Comparison of ENCODE assay signal across 7 cellular contexts in the genomic region with DNA sequence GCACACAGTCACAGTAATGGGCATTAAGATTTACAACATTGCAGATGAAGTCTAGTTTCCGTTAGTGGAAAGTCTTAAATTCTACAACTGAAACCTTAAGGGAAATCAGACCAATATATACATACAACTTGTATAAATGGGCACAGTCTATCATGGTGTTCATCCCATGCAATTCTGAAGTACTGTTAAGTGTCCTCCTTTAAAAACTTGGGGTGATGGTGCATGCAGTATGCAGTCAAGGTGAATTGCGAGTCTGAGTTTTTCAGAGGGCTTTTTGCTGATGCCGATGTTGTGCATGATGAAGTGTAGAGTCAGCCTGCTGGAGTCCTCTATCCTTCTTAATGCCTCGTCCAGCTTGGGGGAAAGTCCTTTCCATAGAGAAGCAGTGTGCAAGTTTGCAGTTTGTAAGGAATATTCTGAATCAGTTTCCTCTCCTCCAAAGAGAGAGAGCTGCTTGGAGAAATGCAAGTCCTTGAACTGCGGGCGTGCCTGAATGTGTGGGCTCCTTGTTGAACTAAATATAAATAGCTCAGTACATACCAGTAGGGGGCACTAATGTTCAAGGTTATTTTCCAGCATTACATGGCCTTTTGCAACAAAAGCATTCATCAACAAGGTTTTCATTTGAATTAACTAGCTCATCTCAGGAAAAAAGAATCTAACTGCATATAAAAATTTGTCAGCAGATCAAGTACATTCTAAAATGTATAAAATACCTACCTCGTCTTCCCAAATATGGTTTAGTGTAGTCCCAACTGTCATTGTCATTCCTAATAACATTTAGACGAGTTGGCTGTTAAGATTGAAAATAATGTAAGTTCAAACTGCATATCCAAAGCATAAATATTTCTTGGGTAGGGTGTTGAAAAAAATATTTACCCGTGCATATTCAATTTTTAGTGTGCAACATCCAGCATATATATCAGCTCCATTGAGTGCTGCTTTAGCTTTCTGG. TPM values are rescaled to one million over a fixed set of nuclear protein-coding genes. Genes with fewer than 3 reads are reported as not detected.
DNase-seq lines count a peak whose midpoint lies in the region; ATAC-seq, FAIRE-seq and TF ChIP-seq lines count a peak whose summit lies in the region.

No MANE protein-coding gene starts in this region.

- WGBS in pancreas, 2 donors = 48 to 50% methylated on average over 9 of the region's 9 CpGs

- DNase-seq in ELF-1 (ENCODE audit: low read depth, low spot score) (peak; percentile 53), NCI-H748 treated with DMSO at 0.1 percent for 48 hours (lab: John Stamatoyannopoulos, UW) (peak; percentile 43), globus pallidus (ENCODE audit: low spot score) (peak; percentile 83), pancreas (peak in 2 of 6 donors; percentile 26 to 31)

- no peaks in the 10 kb centered on the region for H3K9me3 ChIP-seq in pancreas

- H3K27me3 Mint-ChIP-seq in activated T-helper 17 cell treated with anti-CD3 and anti-CD28 coated beads, Interleukin-2, amount 50 U/mL, for 72 hours = no peaks in the 10 kb centered on the region

- FAIRE-seq in pancreas (lab: Jason Lieb, UNC) = peak; percentile 79

- intact Hi-C loops in pancreas (cut with DNase I) = loop anchor here (5.0 to 10.0 kb wide), 2 partner anchors 153 to 156 kb away; no protein-coding TSS in a partner anchor

- peak; percentile 13 to 55 (median 50) for TF ChIP-seq CTCF in pancreas (IDR thresholded peaks at IDR 0.05)

- no peak overlapping the region for H3K27ac ChIP-seq in pancreas

- H3K27me3 ChIP-seq in pancreas = no peaks in the 10 kb centered on the region

- no peak overlapping the region for H3K4me3 ChIP-seq in pancreas

- ATAC-seq in HG03378 (IDR thresholded peaks at IDR 0.05; ENCODE audit: unreplicated experiment) = peak; percentile 56
- ATAC-seq in activated T-helper 17 cell treated with anti-CD3 and anti-CD28 coated beads, Interleukin-2, amount 50 U/mL, for 72 hours (replicated peaks) = peak; percentile 76
- peak; percentile 71 to 98 (median 94) for ATAC-seq in pancreas
- ATAC-seq in HG03439 (IDR thresholded peaks at IDR 0.05; ENCODE audit: unreplicated experiment) = no peak

- H3K36me3 Mint-ChIP-seq in activated T-helper 17 cell treated with anti-CD3 and anti-CD28 coated beads, Interleukin-2, amount 50 U/mL, for 72 hours (ENCODE audit: low read depth) = peaks cover 96% of the 10 kb centered on the region

- peaks cover 19% of the 10 kb centered on the region for H3K4me1 Mint-ChIP-seq in activated T-helper 17 cell treated with anti-CD3 and anti-CD28 coated beads, Interleukin-2, amount 50 U/mL, for 72 hours

- no peaks in the 10 kb centered on the region for H3K9me3 Mint-ChIP-seq in activated T-helper 17 cell treated with anti-CD3 and anti-CD28 coated beads, Interleukin-2, amount 50 U/mL, for 72 hours

- no peaks in the 10 kb centered on the region for H3K4me1 ChIP-seq in pancreas

- H3K4me3 Mint-ChIP-seq in activated T-helper 17 cell treated with anti-CD3 and anti-CD28 coated beads, Interleukin-2, amount 50 U/mL, for 72 hours = peak overlapping the region; percentile 35

- H3K36me3 ChIP-seq in pancreas = peaks cover 0 to 3% (median 0%) of the 10 kb centered on the region in 3 donors

- peak overlapping the region; percentile 14 for H3K27ac Mint-ChIP-seq in activated T-helper 17 cell treated with anti-CD3 and anti-CD28 coated beads, Interleukin-2, amount 50 U/mL, for 72 hours

RNA-seq across cellular contexts. Expression of gene HNRNPLL, which starts 21.3 kb away (rescaled TPM):
- total RNA-seq in activated T-helper 17 cell treated with anti-CD3 and anti-CD28 coated beads, Interleukin-2, amount 50 U/mL, for 72 hours = 100 to 1,000 TPM in 1 of 2 donors, 10 to 100 TPM in 1; 84.9 to 122 TPM
- 10 to 100 TPM; 12.3 to 20.8 (median 15.0) TPM for total RNA-seq in pancreas
- polyA plus RNA-seq in pancreas = 1 to 10 TPM; 4.9 to 8.1 TPM
